Comparison of ENCODE assay signal across 9 cellular contexts in the genomic region with DNA sequence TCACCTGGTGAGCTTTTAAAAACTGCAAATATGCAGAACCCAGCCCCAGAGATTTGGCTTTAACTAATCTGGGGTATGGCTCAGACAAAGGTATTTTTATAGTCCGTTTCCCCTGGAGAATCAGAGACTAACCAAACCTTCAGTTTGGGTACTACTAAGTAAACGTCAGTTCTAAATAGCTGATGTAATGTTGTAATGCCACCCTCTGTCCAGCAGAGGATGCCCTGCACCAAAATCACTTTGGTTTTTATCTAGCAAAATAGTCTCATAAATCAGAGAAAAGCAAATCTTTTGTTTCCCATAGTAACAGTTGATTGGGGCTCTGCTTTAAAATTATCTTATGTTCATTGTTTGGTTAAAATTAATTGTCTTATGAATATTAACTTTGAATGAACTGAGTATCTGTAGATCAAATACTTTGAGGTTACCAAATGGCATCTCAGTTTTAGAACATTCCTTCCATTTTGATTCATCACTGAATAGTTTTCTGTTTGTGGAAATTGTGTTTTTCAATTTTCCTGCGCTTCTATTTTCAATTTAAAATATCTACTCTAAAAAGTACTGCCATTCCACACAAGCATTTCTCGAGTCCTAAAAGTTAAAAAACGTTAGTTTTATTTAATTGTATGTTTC.
DNase-seq lines count a peak whose midpoint lies in the region; ATAC-seq and TF ChIP-seq lines count a peak whose summit lies in the region.
"Had no signal": no experiment of that assay in that cellular context is flagged by ENCODE, and none has a peak within 500 bp of the region (broad histone marks: within the 10 kb centered on the region; RNA-seq: fewer than 3 reads in every experiment).

No MANE protein-coding gene starts in this region.

- no peak overlapping the region for H3K4me3 ChIP-seq in right lobe of liver

- no peaks in the 10 kb centered on the region for H3K27me3 ChIP-seq in right lobe of liver

- TF ChIP-seq CTCF in right lobe of liver (IDR thresholded peaks at IDR 0.05) = peak; percentile 84 to 91 (median 88)

- no peaks in the 10 kb centered on the region for H3K9me3 ChIP-seq in right lobe of liver

- DNase-seq in COLO668 (lab: John Stamatoyannopoulos, UW; ENCODE audit: unreplicated experiment) (peak; percentile 5), NCI-H748 (lab: John Stamatoyannopoulos, UW; ENCODE audit: unreplicated experiment) (peak; percentile 64), cerebellar cortex (ENCODE audit: low spot score) (peak; percentile 79), right lobe of liver (no peak)
- no peak for DNase-seq in activated CD8-positive, alpha-beta memory T cell treated with anti-CD3 and anti-CD28 coated beads, Interleukin-2, amount 50 U/mL, for 4 hours
- DNase-seq: activated B cell treated with CpG ODN at 0.5 μM for 24 hours had no signal

- WGBS in right lobe of liver (ENCODE audit: insufficient coverage, low coverage, low lambda C conversion rate, missing lambda C conversion rate) = 46% methylated on average over 5 of the region's 5 CpGs

- intact Hi-C loops in right lobe of liver (cut with DNase I) = no loop called here

- H3K4me1 ChIP-seq in right lobe of liver = no peaks in the 10 kb centered on the region

- ATAC-seq in GM18508 (IDR thresholded peaks at IDR 0.05; ENCODE audit: insufficient read depth, unreplicated experiment) (peak; percentile 83), HG03103 (IDR thresholded peaks at IDR 0.05; ENCODE audit: low read depth, unreplicated experiment) (peak; percentile 82), right lobe of liver (peak; percentile 72 to 76 (median 74)), HG02840 (IDR thresholded peaks at IDR 0.05; ENCODE audit: low FRiP score, unreplicated experiment) (no peak)

- TF ChIP-seq POLR2A in right lobe of liver (IDR thresholded peaks at IDR 0.05) = no peak

- H3K36me3 ChIP-seq in right lobe of liver = no peaks in the 10 kb centered on the region

- no peak overlapping the region for H3K27ac ChIP-seq in right lobe of liver

Comparison
In these comparisons a context has a peak if more than half of its experiments do, and no peak if none do; other contexts are left out.
1. DNase-seq: peak in COLO668 (single experiment), NCI-H748 (single experiment) and cerebellar cortex (single experiment); none in right lobe of liver (0 of 3) and activated CD8-positive, alpha-beta memory T cell treated with anti-CD3 and anti-CD28 coated beads, Interleukin-2, amount 50 U/mL, for 4 hours (single experiment).